1 cellular context compared by ENCODE assay signal in the genomic region with DNA sequence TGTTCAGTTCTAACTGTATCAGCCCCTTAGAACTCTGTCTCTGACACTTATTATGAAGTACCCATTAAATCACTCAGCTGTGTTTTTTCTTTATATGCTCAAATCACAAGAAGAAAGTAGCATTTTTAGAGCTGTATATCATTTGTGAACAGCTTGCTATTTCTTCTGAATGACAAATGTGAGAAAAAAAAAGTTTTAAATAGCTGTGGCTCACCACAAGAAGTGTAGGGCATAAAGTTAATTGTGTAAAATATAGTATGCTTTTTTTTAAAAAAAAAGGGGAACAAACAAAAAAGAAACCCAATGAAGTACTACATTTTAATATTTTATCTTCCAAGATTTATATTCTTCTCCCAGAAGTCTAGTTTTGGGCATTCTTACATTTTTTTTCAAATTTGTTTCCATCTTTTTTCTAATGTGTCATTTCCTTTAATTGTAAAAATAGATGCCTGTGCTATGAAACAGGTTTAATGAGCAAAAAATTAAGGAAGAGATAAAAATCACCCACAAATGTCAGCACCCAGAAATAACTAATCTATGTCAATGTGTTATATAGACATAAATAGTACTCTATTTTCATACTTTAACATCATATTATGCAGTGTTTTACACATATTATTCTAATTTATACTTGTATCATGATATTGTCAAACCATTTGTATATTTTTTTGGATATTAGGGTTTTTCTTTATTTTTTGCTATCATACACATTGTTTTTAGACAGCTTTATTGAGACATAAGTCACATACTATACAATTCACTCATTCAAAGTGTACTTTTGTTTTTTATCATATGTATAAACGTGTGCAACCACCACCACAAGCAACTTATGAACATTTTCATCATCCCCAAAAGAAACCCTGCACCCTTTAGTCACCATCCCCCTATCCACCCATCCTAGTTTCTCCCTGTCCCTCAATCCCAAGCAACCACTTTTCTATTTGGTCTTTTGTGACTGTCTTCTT.
TF ChIP-seq lines count a peak whose summit lies in the region.

No MANE protein-coding gene starts in this region.

TF ChIP-seq in GM12878, 131 proteins besides CTCF, POLR2A, EP300 and RAD21 (continued from another document):
- TF ChIP-seq ZNF592 (IDR thresholded peaks at IDR 0.05), result 0 out of 2 replicates have a peak, but pooled peaks have one; percentile 25
- TF ChIP-seq RUNX3 (IDR thresholded peaks at IDR 0.05; ENCODE audit: low read length), result peak; percentile 51; the same call in 1 of the 2 replicates
- TF ChIP-seq EED (IDR thresholded peaks at IDR 0.05; ENCODE audit: low read depth), result no peak
- peak; percentile 91 for TF ChIP-seq ZNF384 (IDR thresholded peaks at IDR 0.05; ENCODE audit: borderline replicate concordance, low read depth, low read length)
- peak; percentile 84 for TF ChIP-seq NR2F1 (conservative IDR thresholded peaks at IDR 0.05)
- 0 out of 2 replicates have a peak, but pooled peaks have one; percentile 20 for TF ChIP-seq GATAD2B (conservative IDR thresholded peaks at IDR 0.05; ENCODE audit: low read depth)
- TF ChIP-seq ATF2 (IDR thresholded peaks at IDR 0.05; ENCODE audit: low read length), result peak; percentile 60
- 0 out of 2 replicates have a peak, but pooled peaks have one; percentile 23 for TF ChIP-seq ZBTB40 (IDR thresholded peaks at IDR 0.05; ENCODE audit: borderline replicate concordance)
- peak; percentile 10; the same call in 1 of the 2 replicates for TF ChIP-seq IKZF1 (conservative IDR thresholded peaks at IDR 0.05)
- TF ChIP-seq BHLHE40 (IDR thresholded peaks at IDR 0.05; ENCODE audit: borderline replicate concordance in 1 of 2, low read depth in 2 of 2, low read length in 1 of 2), result peak in 1 of 2 experiments; percentile 29; a peak in 1 of 4 replicates
- TF ChIP-seq BCL11A (IDR thresholded peaks at IDR 0.05; ENCODE audit: low read depth, low read length), result 0 out of 2 replicates have a peak, but pooled peaks have one; percentile 36
- peak; percentile 58 for TF ChIP-seq SKIL (IDR thresholded peaks at IDR 0.05; ENCODE audit: low read depth, poor library complexity, severe bottlenecking)
- no peak for TF ChIP-seq FOXM1 (IDR thresholded peaks at IDR 0.05; ENCODE audit: low read depth, low read length)
- TF ChIP-seq BMI1 (IDR thresholded peaks at IDR 0.05; ENCODE audit: borderline replicate concordance), result peak; percentile 41; the same call in 1 of the 2 replicates
- TF ChIP-seq MYC (IDR thresholded peaks at IDR 0.05; ENCODE audit: insufficient read depth, insufficient read length, insufficient replicate concordance, low read length, severe bottlenecking), result no peak
- peak; percentile 66 for TF ChIP-seq RELB (IDR thresholded peaks at IDR 0.05; ENCODE audit: low read depth)
- TF ChIP-seq MTA2 (IDR thresholded peaks at IDR 0.05; ENCODE audit: low read depth), result peak; percentile 96
- peak; percentile 89 for TF ChIP-seq ZNF217 (IDR thresholded peaks at IDR 0.05)
- peak; percentile 54; the same call in 1 of the 2 replicates for TF ChIP-seq MLLT1 (IDR thresholded peaks at IDR 0.05)
- TF ChIP-seq SMAD5 (IDR thresholded peaks at IDR 0.05; ENCODE audit: low read depth), result no peak
- TF ChIP-seq MEF2A (IDR thresholded peaks at IDR 0.05; ENCODE audit: insufficient read depth, low read depth, low read length), result peak; percentile 86
- peak in 1 of 2 experiments; percentile 36; a peak in 2 of 4 replicates for TF ChIP-seq IKZF2 (IDR thresholded peaks at IDR 0.05)
- TF ChIP-seq PKNOX1 (IDR thresholded peaks at IDR 0.05), result peak; percentile 46; the same call in 1 of the 2 replicates
- peak; percentile 30; the same call in 1 of the 2 replicates for TF ChIP-seq BACH1 (IDR thresholded peaks at IDR 0.05; ENCODE audit: borderline replicate concordance)
- TF ChIP-seq, protein P1, sequence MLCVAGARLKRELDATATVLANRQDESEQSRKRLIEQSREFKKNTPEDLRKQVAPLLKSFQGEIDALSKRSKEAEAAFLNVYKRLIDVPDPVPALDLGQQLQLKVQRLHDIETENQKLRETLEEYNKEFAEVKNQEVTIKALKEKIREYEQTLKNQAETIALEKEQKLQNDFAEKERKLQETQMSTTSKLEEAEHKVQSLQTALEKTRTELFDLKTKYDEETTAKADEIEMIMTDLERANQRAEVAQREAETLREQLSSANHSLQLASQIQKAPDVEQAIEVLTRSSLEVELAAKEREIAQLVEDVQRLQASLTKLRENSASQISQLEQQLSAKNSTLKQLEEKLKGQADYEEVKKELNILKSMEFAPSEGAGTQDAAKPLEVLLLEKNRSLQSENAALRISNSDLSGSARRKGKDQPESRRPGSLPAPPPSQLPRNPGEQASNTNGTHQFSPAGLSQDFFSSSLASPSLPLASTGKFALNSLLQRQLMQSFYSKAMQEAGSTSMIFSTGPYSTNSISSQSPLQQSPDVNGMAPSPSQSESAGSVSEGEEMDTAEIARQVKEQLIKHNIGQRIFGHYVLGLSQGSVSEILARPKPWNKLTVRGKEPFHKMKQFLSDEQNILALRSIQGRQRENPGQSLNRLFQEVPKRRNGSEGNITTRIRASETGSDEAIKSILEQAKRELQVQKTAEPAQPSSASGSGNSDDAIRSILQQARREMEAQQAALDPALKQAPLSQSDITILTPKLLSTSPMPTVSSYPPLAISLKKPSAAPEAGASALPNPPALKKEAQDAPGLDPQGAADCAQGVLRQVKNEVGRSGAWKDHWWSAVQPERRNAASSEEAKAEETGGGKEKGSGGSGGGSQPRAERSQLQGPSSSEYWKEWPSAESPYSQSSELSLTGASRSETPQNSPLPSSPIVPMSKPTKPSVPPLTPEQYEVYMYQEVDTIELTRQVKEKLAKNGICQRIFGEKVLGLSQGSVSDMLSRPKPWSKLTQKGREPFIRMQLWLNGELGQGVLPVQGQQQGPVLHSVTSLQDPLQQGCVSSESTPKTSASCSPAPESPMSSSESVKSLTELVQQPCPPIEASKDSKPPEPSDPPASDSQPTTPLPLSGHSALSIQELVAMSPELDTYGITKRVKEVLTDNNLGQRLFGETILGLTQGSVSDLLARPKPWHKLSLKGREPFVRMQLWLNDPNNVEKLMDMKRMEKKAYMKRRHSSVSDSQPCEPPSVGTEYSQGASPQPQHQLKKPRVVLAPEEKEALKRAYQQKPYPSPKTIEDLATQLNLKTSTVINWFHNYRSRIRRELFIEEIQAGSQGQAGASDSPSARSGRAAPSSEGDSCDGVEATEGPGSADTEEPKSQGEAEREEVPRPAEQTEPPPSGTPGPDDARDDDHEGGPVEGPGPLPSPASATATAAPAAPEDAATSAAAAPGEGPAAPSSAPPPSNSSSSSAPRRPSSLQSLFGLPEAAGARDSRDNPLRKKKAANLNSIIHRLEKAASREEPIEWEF (IDR thresholded peaks at IDR 0.05; ENCODE audit: insufficient replicate concordance, low read depth, low read length), result no peak
TF ChIP-seq in GM12878: peak in this region for 26.
